In the genomic region with DNA sequence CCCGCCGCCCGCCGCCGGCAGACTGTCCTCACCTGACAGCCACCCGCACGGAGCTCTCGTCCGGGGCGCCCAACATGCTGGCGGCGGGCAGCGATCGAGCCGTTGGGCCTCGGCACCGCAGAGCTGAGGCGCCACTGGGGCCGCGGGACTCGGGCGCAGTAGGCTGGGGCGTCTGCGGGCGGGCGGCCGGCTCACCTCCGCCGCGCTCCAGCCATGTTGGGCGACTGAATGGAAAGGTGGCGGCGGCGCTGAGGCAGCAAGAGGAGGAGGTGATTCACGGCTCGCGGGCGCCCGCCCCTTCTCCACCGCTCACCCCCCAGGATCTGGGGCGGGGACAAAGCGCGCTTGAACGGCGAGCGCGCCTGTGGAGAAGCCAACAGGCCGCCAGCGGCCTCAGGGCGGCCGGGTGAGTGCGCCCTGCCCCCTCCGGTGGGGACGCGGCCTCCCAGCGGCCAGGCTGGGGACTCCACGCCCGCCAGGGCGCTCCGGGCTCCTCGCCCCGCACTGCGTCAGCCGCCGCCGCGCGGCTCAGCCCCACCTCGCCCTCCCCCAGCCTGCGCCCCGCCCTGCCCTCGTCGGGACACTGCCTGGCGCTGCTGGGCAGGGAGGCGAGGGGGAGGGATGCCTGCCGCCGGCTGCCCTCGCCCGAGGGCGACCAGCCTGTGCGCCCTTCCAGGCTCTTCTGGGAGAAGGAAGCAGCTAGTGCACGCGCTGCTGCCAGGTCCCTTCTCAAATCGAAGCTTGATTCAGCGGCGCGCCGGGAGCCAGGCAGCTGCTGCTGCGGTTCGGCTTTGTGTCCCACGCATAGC, we compare ENCODE assay signal across 8 cellular contexts. TPM values are rescaled to one million over a fixed set of nuclear protein-coding genes. Genes with fewer than 3 reads are reported as not detected.
DNase-seq lines count a peak whose midpoint lies in the region; ATAC-seq, FAIRE-seq and TF ChIP-seq lines count a peak whose summit lies in the region.

Gene KIF21A, minus strand, starts transcription at position 226 of the 809 bp plus-strand sequence. Its CDS starts 150 bp downstream, at position 76.

- in situ Hi-C loops in GM13976 (cut with MboI; ENCODE audit: low sequenced_read_pairs, unreplicated experiment): loop anchor here (25.0 kb wide), 1 partner anchor 169 kb away; the partner anchor contains the start of gene ABCD2

- H4K20me1 ChIP-seq in astrocyte (ENCODE audit: insufficient read depth, low read length): peaks cover 8% of the 10 kb centered on the region

- H3K4me3 ChIP-seq in astrocyte (ENCODE audit: insufficient read depth, low read depth, low read length): peak within 1 kb of the TSS; percentile 82
- peak within 1 kb of the TSS; percentile 77 to 80 for H3K4me3 ChIP-seq in aorta (ENCODE audit: low read length in 2 of 2)

- peak within 1 kb of the TSS; percentile 82 for H3K9ac ChIP-seq in astrocyte (ENCODE audit: low read length)

- H3K9me3 ChIP-seq in T-helper 17 cell (ENCODE audit: control insufficient read depth, low read length, poor library complexity, severe bottlenecking): no peaks in the 10 kb centered on the region
- no peaks in the 10 kb centered on the region for H3K9me3 ChIP-seq in astrocyte (ENCODE audit: insufficient read depth, low read depth, low read length)
- H3K9me3 ChIP-seq in aorta (ENCODE audit: control insufficient read depth, low read length): no peaks in the 10 kb centered on the region

- H3K9me3 Mint-ChIP-seq in astrocyte (ENCODE audit: unreplicated experiment): no peaks in the 10 kb centered on the region

- H3K36me3 Mint-ChIP-seq in T-helper 17 cell (ENCODE audit: low read depth) (no peaks in the 10 kb centered on the region), astrocyte (ENCODE audit: low read depth, unreplicated experiment) (no peaks in the 10 kb centered on the region)

- no peaks in the 10 kb centered on the region for H3K27me3 Mint-ChIP-seq in T-helper 17 cell
- H3K27me3 Mint-ChIP-seq in astrocyte (ENCODE audit: low read depth, unreplicated experiment): no peaks in the 10 kb centered on the region

- H3K4me2 ChIP-seq in astrocyte (ENCODE audit: low read length): peak within 1 kb of the TSS; percentile 99

- H3K4me3 Mint-ChIP-seq in T-helper 17 cell: peak within 1 kb of the TSS; percentile 97
- H3K4me3 Mint-ChIP-seq in astrocyte (ENCODE audit: unreplicated experiment): peak within 1 kb of the TSS; percentile 98

- no peaks in the 10 kb centered on the region for H3K36me3 ChIP-seq in astrocyte (ENCODE audit: insufficient read depth, low read length)
- H3K36me3 ChIP-seq in aorta (ENCODE audit: control insufficient read depth in 1 of 2, insufficient read depth in 2 of 2, low read length in 1 of 2): no peaks in the 10 kb centered on the region

- ATAC-seq in HG02763 (IDR thresholded peaks at IDR 0.05; ENCODE audit: unreplicated experiment) (peak; percentile 93), T-helper 17 cell (peak; percentile 94), aorta (ENCODE audit: low FRiP score) (peak; percentile 98)

- H3K27ac Mint-ChIP-seq in T-helper 17 cell: peak within 1 kb of the TSS; percentile 93
- peak within 1 kb of the TSS; percentile 88 for H3K27ac Mint-ChIP-seq in astrocyte (ENCODE audit: unreplicated experiment)

- FAIRE-seq in astrocyte (lab: Jason Lieb, UNC): no peak

- H3K4me1 Mint-ChIP-seq in T-helper 17 cell: peaks cover 16% of the 10 kb centered on the region
- peaks cover 15% of the 10 kb centered on the region for H3K4me1 Mint-ChIP-seq in astrocyte (ENCODE audit: low read depth, unreplicated experiment)

- H3K27me3 ChIP-seq in astrocyte (ENCODE audit: insufficient read depth, low read length) (no peaks in the 10 kb centered on the region), aorta (ENCODE audit: control insufficient read depth in 1 of 2, insufficient read depth in 2 of 2, low read length in 1 of 2) (no peaks in the 10 kb centered on the region)

- peaks cover 14% of the 10 kb centered on the region for H3K79me2 ChIP-seq in astrocyte (ENCODE audit: insufficient read depth, low read length)

- H3K4me1 ChIP-seq in astrocyte (ENCODE audit: insufficient read depth, low read length) (peaks cover 10% of the 10 kb centered on the region), aorta (ENCODE audit: control insufficient read depth in 1 of 2, insufficient read depth in 2 of 2, low read length in 2 of 2) (no peaks in the 10 kb centered on the region)

- intact Hi-C loops in aorta (cut with DNase I): no loop called here

- DNase-seq in GM13976 (ENCODE audit: low spot score) (peak; percentile 90), NCI-H1436 treated with DMSO at 0.1 percent for 48 hours (lab: John Stamatoyannopoulos, UW) (peak; percentile 26), T-helper 17 cell (peak; percentile 82 to 88 (median 86)), astrocyte (ENCODE audit: low read depth) (peak; percentile 81), hepatic stellate cell (ENCODE audit: low spot score) (peak; percentile 83), renal cortical epithelial cell (ENCODE audit: low read depth) (peak; percentile 79), aorta (peak; percentile 91 to 96)

- peak within 1 kb of the TSS; percentile 52 for H3K27ac ChIP-seq in astrocyte (ENCODE audit: low read depth, low read length)
- H3K27ac ChIP-seq in aorta (ENCODE audit: low read depth in 1 of 2, low read length in 2 of 2): peak within 1 kb of the TSS in 1 of 2 donors; percentile 28

- peak within 1 kb of the TSS; percentile 92 for H2AFZ ChIP-seq in astrocyte (ENCODE audit: low read depth, low read length)

- TF ChIP-seq CTCF in GM13976 (IDR thresholded peaks at IDR 0.05; ENCODE audit: borderline replicate concordance, control extremely low read depth, extremely low read depth, insufficient read depth, missing control alignments): peak; percentile 34
- no peak for TF ChIP-seq CTCF in astrocyte (IDR thresholded peaks at IDR 0.05; ENCODE audit: insufficient read depth, low read depth, low read length)

- WGBS in aorta, 2 donors: 0% methylated on average over 56 to 91 of the region's 91 CpGs

RNA-seq across cellular contexts. Expression of gene KIF21A, which starts in this region (rescaled TPM):
- total RNA-seq in T-helper 17 cell (10 to 100 TPM; 12.6 to 14.2 TPM), astrocyte (26.3 and 26.4 TPM in 2 replicates), renal cortical epithelial cell (20.5 and 62.0 TPM in 2 replicates), aorta (1 to 10 TPM; 7.7 to 9.0 TPM)
- polyA plus RNA-seq in aorta: 1 to 10 TPM; 1.2 to 3.9 TPM

Comparison
In these comparisons a context has a peak if more than half of its experiments do, and no peak if none do; other contexts are left out.
1. DNase-seq: peak in every context shown above with its lines; median percentile 94 in aorta; 90 in GM13976; 86 in T-helper 17 cell; 83 in hepatic stellate cell; 81 in astrocyte; 79 in renal cortical epithelial cell; 26 in NCI-H1436 treated with DMSO at 0.1 percent for 48 hours.